ENCODE assay signal across 21 cellular contexts in the genomic region with DNA sequence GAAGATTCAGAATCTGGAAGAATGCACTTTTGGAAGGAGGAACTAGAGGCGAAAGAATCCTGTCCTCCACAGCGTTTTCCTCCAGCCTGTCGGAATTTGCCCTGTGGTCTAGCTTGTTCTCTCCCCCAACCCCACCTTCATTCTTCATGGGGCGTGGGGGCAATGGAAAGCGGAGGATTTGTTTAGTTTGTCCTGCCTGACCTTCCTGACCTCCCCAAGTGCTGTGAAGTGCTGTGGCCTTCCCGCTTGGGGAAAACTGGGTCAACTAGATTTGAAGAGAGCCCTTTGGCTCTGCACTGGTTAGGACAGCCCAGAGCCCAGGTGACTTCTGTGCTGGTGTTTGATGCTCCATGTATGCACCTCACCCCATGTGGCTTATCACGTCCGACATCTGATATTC. TPM values are rescaled to one million over a fixed set of nuclear protein-coding genes. Genes with fewer than 3 reads are reported as not detected.
"Had no signal": no experiment of that assay in that cellular context is flagged by ENCODE, and none has a peak within 500 bp of the region (broad histone marks: within the 10 kb centered on the region; RNA-seq: fewer than 3 reads in every experiment).

No MANE protein-coding gene starts in this region.

- H3K27ac Mint-ChIP-seq: activated CD4-positive, alpha-beta memory T cell treated with anti-CD3 and anti-CD28 coated beads, Interleukin-2, amount 10 ng/mL, durations not matched to agents 7 days and 5 days; activated CD4-positive, alpha-beta T cell treated with anti-CD3 and anti-CD28 coated beads, Interleukin-2, amount 10 ng/mL, durations not matched to agents 24 days and 14 days; activated naive CD4-positive, alpha-beta T cell treated with anti-CD3 and anti-CD28 coated beads for 36 hours; activated naive CD8-positive, alpha-beta T cell treated with anti-CD3 and anti-CD28 coated beads, Interleukin-2, amount 10 ng/mL, durations not matched to agents 7 days and 5 days; activated T-cell treated with anti-CD3 and anti-CD28 coated beads, Interleukin-2, amount 50 U/mL, for 72 hours; naive thymus-derived CD4-positive, alpha-beta T cell had no signal

- H3K4me3 Mint-ChIP-seq: activated CD4-positive, alpha-beta memory T cell treated with anti-CD3 and anti-CD28 coated beads, Interleukin-2, amount 10 ng/mL, durations not matched to agents 7 days and 5 days; activated CD4-positive, alpha-beta T cell treated with anti-CD3 and anti-CD28 coated beads, Interleukin-2, amount 10 ng/mL, durations not matched to agents 24 days and 14 days; activated naive CD4-positive, alpha-beta T cell treated with anti-CD3 and anti-CD28 coated beads for 36 hours; activated naive CD8-positive, alpha-beta T cell treated with anti-CD3 and anti-CD28 coated beads, Interleukin-2, amount 10 ng/mL, durations not matched to agents 7 days and 5 days; naive thymus-derived CD4-positive, alpha-beta T cell; T-helper 17 cell had no signal

- H3K4me3 ChIP-seq: colonic mucosa, dorsolateral prefrontal cortex, esophagus squamous epithelium, heart left ventricle, sigmoid colon, testis, upper lobe of left lung had no signal

- H3K27ac ChIP-seq: colonic mucosa, dorsolateral prefrontal cortex, esophagus squamous epithelium, heart left ventricle, sigmoid colon, testis, upper lobe of left lung had no signal

- H3K9me3 Mint-ChIP-seq: activated CD4-positive, alpha-beta memory T cell treated with anti-CD3 and anti-CD28 coated beads, Interleukin-2, amount 10 ng/mL, durations not matched to agents 7 days and 5 days; activated CD4-positive, alpha-beta T cell treated with anti-CD3 and anti-CD28 coated beads, Interleukin-2, amount 10 ng/mL, durations not matched to agents 24 days and 14 days; activated naive CD4-positive, alpha-beta T cell treated with anti-CD3 and anti-CD28 coated beads for 36 hours; activated naive CD8-positive, alpha-beta T cell treated with anti-CD3 and anti-CD28 coated beads, Interleukin-2, amount 10 ng/mL, durations not matched to agents 7 days and 5 days; activated T-cell treated with anti-CD3 and anti-CD28 coated beads, Interleukin-2, amount 50 U/mL, for 72 hours had no signal

- H3K27me3 ChIP-seq: colonic mucosa, testis, upper lobe of left lung had no signal

- H3K36me3 ChIP-seq: colonic mucosa, esophagus squamous epithelium, heart left ventricle, sigmoid colon, upper lobe of left lung had no signal

- H3K9me3 ChIP-seq: colonic mucosa, esophagus squamous epithelium, heart left ventricle, sigmoid colon, testis, upper lobe of left lung had no signal

- DNase-seq: activated CD4-positive, alpha-beta memory T cell treated with anti-CD3 and anti-CD28 coated beads, Interleukin-2, amount 10 ng/mL, durations not matched to agents 7 days and 5 days; activated CD4-positive, alpha-beta T cell treated with anti-CD3 and anti-CD28 coated beads, Interleukin-2, amount 10 ng/mL, durations not matched to agents 24 days and 14 days; activated CD4-positive, CD25-positive, alpha-beta regulatory T cell; activated effector memory CD4-positive, alpha-beta T cell treated with Interleukin-2 at 50 U/mL for 16 hours; activated naive CD4-positive, alpha-beta T cell treated with anti-CD3 and anti-CD28 coated beads for 36 hours; activated naive CD8-positive, alpha-beta T cell treated with anti-CD3 and anti-CD28 coated beads, Interleukin-2, amount 10 ng/mL, durations not matched to agents 7 days and 5 days; amniotic stem cell; colonic mucosa; esophagus squamous epithelium; heart left ventricle; kidney; naive thymus-derived CD4-positive, alpha-beta T cell; sigmoid colon; stimulated activated CD4-positive, alpha-beta T cell treated with anti-CD3 and anti-CD28 coated beads, Interleukin-2, amount 100 ng/mL, for 48 hours; stimulated activated naive CD4-positive, alpha-beta T cell; T-helper 17 cell; testis had no signal

- H3K4me1 ChIP-seq: colonic mucosa, heart left ventricle, sigmoid colon, testis had no signal

- H3K4me1 Mint-ChIP-seq: activated naive CD8-positive, alpha-beta T cell treated with anti-CD3 and anti-CD28 coated beads, Interleukin-2, amount 10 ng/mL, durations not matched to agents 7 days and 5 days had no signal

- H3K36me3 Mint-ChIP-seq: activated naive CD8-positive, alpha-beta T cell treated with anti-CD3 and anti-CD28 coated beads, Interleukin-2, amount 10 ng/mL, durations not matched to agents 7 days and 5 days had no signal

- ATAC-seq: heart left ventricle; naive thymus-derived CD4-positive, alpha-beta T cell had no signal

RNA-seq across cellular contexts. Expression of a gene that starts 49.1 kb away (rescaled TPM):
- total RNA-seq: osteoblast, sigmoid colon had no signal
